In the genomic region with DNA sequence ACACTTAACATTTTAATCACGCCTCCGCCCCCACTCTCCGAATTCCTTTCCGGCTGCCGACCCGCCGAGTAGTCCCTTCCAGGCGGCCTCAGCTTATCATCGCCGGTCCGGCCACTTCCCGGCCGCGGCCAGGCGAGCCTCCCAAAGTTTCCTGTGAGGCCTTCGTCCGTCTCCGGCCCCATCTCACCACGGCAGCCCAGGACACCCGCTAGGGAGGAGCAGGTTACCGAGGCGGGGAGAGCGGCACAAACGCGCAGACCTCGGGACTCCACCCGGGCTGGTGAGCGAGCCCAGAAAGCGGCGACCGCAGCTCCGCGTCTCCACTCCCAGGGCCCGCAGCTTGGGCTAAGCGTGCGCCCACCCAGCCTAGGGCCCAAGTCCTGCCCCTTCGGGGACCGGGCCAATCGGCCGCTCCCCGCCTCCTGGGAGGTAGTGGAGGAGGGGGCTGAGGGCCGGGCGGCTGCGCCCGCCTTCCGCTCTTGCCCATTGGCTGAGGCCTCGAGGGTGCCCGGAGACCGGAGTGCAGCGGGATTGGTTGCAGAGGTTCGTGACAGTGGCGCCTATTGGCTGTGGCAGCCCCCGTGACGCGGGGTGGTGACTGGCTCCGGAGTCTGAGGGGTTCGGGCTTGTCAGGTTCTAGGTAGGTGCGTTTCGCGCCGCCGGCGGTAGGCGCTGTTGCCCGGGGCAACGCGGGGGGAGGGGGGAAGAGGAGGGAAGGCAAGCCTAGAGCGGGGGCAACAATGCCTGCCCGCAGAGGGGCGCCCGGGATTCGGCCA, we compare ENCODE assay signal across 1 cellular context.
TF ChIP-seq lines count a peak whose summit lies in the region.

No MANE protein-coding gene starts in this region.

TF ChIP-seq in K562, 482 proteins besides CTCF, POLR2A, EP300 and RAD21 (continued from another document):
- no peak for TF ChIP-seq POLR3A (IDR thresholded peaks at IDR 0.05; ENCODE audit: borderline replicate concordance, extremely low read depth, insufficient read depth, insufficient read length)
- TF ChIP-seq, protein P1, sequence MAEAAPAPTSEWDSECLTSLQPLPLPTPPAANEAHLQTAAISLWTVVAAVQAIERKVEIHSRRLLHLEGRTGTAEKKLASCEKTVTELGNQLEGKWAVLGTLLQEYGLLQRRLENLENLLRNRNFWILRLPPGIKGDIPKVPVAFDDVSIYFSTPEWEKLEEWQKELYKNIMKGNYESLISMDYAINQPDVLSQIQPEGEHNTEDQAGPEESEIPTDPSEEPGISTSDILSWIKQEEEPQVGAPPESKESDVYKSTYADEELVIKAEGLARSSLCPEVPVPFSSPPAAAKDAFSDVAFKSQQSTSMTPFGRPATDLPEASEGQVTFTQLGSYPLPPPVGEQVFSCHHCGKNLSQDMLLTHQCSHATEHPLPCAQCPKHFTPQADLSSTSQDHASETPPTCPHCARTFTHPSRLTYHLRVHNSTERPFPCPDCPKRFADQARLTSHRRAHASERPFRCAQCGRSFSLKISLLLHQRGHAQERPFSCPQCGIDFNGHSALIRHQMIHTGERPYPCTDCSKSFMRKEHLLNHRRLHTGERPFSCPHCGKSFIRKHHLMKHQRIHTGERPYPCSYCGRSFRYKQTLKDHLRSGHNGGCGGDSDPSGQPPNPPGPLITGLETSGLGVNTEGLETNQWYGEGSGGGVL (CRISPR knock-in tag; IDR thresholded peaks at IDR 0.05): no peak
- TF ChIP-seq NR2F6 (CRISPR knock-in tag; IDR thresholded peaks at IDR 0.05): no peak
- no peak for TF ChIP-seq ZNF561 (CRISPR knock-in tag; conservative IDR thresholded peaks at IDR 0.05)
